In the genomic region with DNA sequence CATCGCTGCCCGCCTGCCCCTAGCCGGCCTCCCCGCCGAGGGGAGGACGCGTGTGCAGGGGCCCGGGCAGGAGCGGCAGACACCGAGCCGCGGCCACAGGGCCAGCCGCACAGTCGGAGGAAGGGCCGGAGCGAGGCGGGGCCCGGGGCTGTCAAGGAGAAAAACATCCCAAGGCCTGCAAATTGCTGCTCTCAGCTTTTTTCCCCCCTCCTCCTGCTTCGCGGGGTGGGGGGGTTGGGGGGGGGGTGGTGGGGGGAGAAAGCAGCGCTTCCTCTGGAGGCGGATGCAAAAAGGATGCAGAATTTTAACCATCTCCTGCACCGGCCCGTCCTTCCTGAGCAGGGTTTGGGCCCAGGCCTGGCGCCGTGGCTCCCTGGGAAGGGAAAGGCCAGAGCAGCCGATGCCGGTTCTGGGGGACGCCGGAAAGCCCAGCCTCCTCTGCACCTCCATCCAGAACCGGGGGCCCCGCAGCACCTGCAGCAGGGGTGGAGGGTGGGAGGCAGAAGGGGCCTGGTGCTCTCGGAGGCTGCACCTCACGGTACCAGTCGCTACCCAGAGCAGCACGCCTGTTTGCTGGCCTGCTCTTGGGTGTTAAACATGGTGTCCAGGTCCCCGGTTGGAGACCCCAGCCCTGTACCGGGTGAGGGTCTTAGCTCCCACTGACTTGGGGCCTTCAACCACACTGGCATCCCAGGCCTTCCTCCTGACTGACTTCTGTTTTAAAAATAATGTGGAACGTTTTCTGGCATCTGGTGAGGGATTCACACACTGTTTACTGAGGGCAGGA, we compare ENCODE assay signal across 8 cellular contexts.
DNase-seq lines count a peak whose midpoint lies in the region; ATAC-seq and TF ChIP-seq lines count a peak whose summit lies in the region.

No MANE protein-coding gene starts in this region.

- H3K4me3 ChIP-seq in astrocyte of the spinal cord (ENCODE audit: low read depth, low read length): peak overlapping the region; percentile 47
- H3K4me3 ChIP-seq in skeletal muscle cell (ENCODE audit: low read depth, low read length): peak overlapping the region; percentile 64

- intact Hi-C loops in activated CD4-positive, alpha-beta T cell treated with anti-CD3 and anti-CD28 coated beads, Interleukin-2, amount 10 ng/mL, durations not matched to agents 24 days and 14 days (cut with micrococcal nuclease): loop anchor here (2.0 kb wide), 1 partner anchor 17 kb away; no protein-coding TSS in a partner anchor

- H3K4me3 Mint-ChIP-seq in activated CD4-positive, alpha-beta T cell treated with anti-CD3 and anti-CD28 coated beads, Interleukin-2, amount 10 ng/mL, durations not matched to agents 24 days and 14 days: peak overlapping the region; percentile 91

- TF ChIP-seq CTCF in astrocyte of the spinal cord (IDR thresholded peaks at IDR 0.05; ENCODE audit: low read depth, low read length): no peak

- H3K9me3 Mint-ChIP-seq in activated CD4-positive, alpha-beta T cell treated with anti-CD3 and anti-CD28 coated beads, Interleukin-2, amount 10 ng/mL, durations not matched to agents 24 days and 14 days: no peaks in the 10 kb centered on the region

- no peaks in the 10 kb centered on the region for H3K27me3 Mint-ChIP-seq in activated CD4-positive, alpha-beta T cell treated with anti-CD3 and anti-CD28 coated beads, Interleukin-2, amount 10 ng/mL, durations not matched to agents 24 days and 14 days

- DNase-seq in activated CD4-positive, alpha-beta T cell treated with anti-CD3 and anti-CD28 coated beads, Interleukin-2, amount 10 ng/mL, durations not matched to agents 24 days and 14 days: peak; percentile 83
- DNase-seq in activated CD4-positive, alpha-beta T cell treated with anti-CD3 and anti-CD28 coated beads for 1 hour: no peak
- DNase-seq in astrocyte of the spinal cord (ENCODE audit: low read depth, low spot score) (peak; percentile 83), hippocampal formation (lab: John Stamatoyannopoulos, UW) (peak; percentile 80 to 89), skeletal muscle cell (ENCODE audit: low read depth) (no peak), NCI-H226 (no peak)

- ATAC-seq in HG03025 (IDR thresholded peaks at IDR 0.05; ENCODE audit: low FRiP score, unreplicated experiment): no peak

- H3K36me3 Mint-ChIP-seq in activated CD4-positive, alpha-beta T cell treated with anti-CD3 and anti-CD28 coated beads, Interleukin-2, amount 10 ng/mL, durations not matched to agents 24 days and 14 days (ENCODE audit: low read depth): peaks cover 1% of the 10 kb centered on the region

- H3K27ac Mint-ChIP-seq in activated CD4-positive, alpha-beta T cell treated with anti-CD3 and anti-CD28 coated beads, Interleukin-2, amount 10 ng/mL, durations not matched to agents 24 days and 14 days: peak overlapping the region; percentile 92

- peaks cover 35% of the 10 kb centered on the region for H3K4me1 Mint-ChIP-seq in activated CD4-positive, alpha-beta T cell treated with anti-CD3 and anti-CD28 coated beads, Interleukin-2, amount 10 ng/mL, durations not matched to agents 24 days and 14 days

- in situ Hi-C loops in astrocyte of the spinal cord (cut with HindIII; ENCODE audit: low sequenced_read_pairs): no loop called here

TF ChIP-seq in PFSK-1, 5 proteins besides CTCF, POLR2A, EP300 and RAD21:
- TF ChIP-seq, protein P1, sequence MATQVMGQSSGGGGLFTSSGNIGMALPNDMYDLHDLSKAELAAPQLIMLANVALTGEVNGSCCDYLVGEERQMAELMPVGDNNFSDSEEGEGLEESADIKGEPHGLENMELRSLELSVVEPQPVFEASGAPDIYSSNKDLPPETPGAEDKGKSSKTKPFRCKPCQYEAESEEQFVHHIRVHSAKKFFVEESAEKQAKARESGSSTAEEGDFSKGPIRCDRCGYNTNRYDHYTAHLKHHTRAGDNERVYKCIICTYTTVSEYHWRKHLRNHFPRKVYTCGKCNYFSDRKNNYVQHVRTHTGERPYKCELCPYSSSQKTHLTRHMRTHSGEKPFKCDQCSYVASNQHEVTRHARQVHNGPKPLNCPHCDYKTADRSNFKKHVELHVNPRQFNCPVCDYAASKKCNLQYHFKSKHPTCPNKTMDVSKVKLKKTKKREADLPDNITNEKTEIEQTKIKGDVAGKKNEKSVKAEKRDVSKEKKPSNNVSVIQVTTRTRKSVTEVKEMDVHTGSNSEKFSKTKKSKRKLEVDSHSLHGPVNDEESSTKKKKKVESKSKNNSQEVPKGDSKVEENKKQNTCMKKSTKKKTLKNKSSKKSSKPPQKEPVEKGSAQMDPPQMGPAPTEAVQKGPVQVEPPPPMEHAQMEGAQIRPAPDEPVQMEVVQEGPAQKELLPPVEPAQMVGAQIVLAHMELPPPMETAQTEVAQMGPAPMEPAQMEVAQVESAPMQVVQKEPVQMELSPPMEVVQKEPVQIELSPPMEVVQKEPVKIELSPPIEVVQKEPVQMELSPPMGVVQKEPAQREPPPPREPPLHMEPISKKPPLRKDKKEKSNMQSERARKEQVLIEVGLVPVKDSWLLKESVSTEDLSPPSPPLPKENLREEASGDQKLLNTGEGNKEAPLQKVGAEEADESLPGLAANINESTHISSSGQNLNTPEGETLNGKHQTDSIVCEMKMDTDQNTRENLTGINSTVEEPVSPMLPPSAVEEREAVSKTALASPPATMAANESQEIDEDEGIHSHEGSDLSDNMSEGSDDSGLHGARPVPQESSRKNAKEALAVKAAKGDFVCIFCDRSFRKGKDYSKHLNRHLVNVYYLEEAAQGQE (IDR thresholded peaks at IDR 0.05; ENCODE audit: insufficient read depth in 1 of 2, low read depth in 2 of 2, low read length in 2 of 2): no peak
- TF ChIP-seq FOXP2 (optimal IDR thresholded peaks at IDR 0.05; ENCODE audit: borderline replicate concordance, extremely low read depth, extremely low read length, insufficient read depth) (no peak), TAF1 (IDR thresholded peaks at IDR 0.05; ENCODE audit: borderline replicate concordance, insufficient read depth, low read length) (peak; percentile 51; the same call in 1 of the 2 replicates), POLR2AphosphoS5 (IDR thresholded peaks at IDR 0.05; ENCODE audit: low read depth, low read length) (peak; percentile 68), SIN3A (IDR thresholded peaks at IDR 0.05; ENCODE audit: borderline replicate concordance, insufficient read depth, low read length) (0 out of 2 replicates have a peak, but pooled peaks have one; percentile 38)

Comparison
In these comparisons a context has a peak if more than half of its experiments do, and no peak if none do; other contexts are left out.
1. DNase-seq: peak in activated CD4-positive, alpha-beta T cell treated with anti-CD3 and anti-CD28 coated beads, Interleukin-2, amount 10 ng/mL, durations not matched to agents 24 days and 14 days (single experiment), astrocyte of the spinal cord (single experiment) and hippocampal formation (2 of 2); none in activated CD4-positive, alpha-beta T cell treated with anti-CD3 and anti-CD28 coated beads for 1 hour (single experiment), skeletal muscle cell (single experiment) and NCI-H226 (single experiment).